In genomic region chr16:59686405-59686804, GRCh38 we compare ENCODE assay signal across 22 cellular contexts.
DNase-seq lines count a peak whose midpoint lies in the region; ATAC-seq, FAIRE-seq and TF ChIP-seq lines count a peak whose summit lies in the region.
"Had no signal": no experiment of that assay in that cellular context is flagged by ENCODE, and none has a peak within 500 bp of the region (broad histone marks: within the 10 kb centered on the region; RNA-seq: fewer than 3 reads in every experiment).

No MANE protein-coding gene starts in this region.

- H3K27me3 ChIP-seq in H1 (replicated peaks in 1 of 4; ENCODE audit: control insufficient read depth in 3 of 4, extremely low read depth in 1 of 4, insufficient read depth in 3 of 4, low read length in 3 of 4) (no peaks in the 10 kb centered on the region), iPS-20b (ENCODE audit: insufficient read depth, low read length) (no peaks in the 10 kb centered on the region)
- H3K27me3 ChIP-seq: BLaER1 had no signal

- no peak overlapping the region for H2BK5ac ChIP-seq in H1 (ENCODE audit: low read depth, low read length)

- CTCF ChIA-PET in H1 (lab: Charles Lee; ENCODE audit: partially characterized antibody): no interaction called here

- no peak overlapping the region for H4K5ac ChIP-seq in H1 (ENCODE audit: insufficient read length, low read depth, low read length)

- H3K9ac ChIP-seq in H1 (replicated peaks in 1 of 4; ENCODE audit: extremely low read depth in 1 of 4, low read depth in 3 of 4, low read length in 3 of 4): no peak overlapping the region
- H3K9ac ChIP-seq in iPS-20b (ENCODE audit: low read depth, low read length): no peak overlapping the region
- H3K9ac ChIP-seq: BLaER1 had no signal

- no peak overlapping the region for H4K91ac ChIP-seq in H1 (replicated peaks; ENCODE audit: insufficient read length, low read length)

- H3K79me1 ChIP-seq in H1 (ENCODE audit: low read depth, low read length): no peaks in the 10 kb centered on the region

- no peak for TF ChIP-seq RAD21 in H1 (IDR thresholded peaks at IDR 0.05 in 1 of 2, conservative IDR thresholded peaks at IDR 0.05 in 1 of 2; ENCODE audit: low read depth in 2 of 2, low read length in 2 of 2)

- no peak overlapping the region for H3K27ac ChIP-seq in H1 (ENCODE audit: low read depth, low read length)
- H3K27ac ChIP-seq in iPS-20b (ENCODE audit: low read length): no peak overlapping the region
- H3K27ac ChIP-seq: BLaER1, C4-2B had no signal

- POLR2A ChIA-PET in H1 (lab: Charles Lee; ENCODE audit: partially characterized antibody): no interaction called here

- no peaks in the 10 kb centered on the region for H3K79me2 ChIP-seq in H1 (ENCODE audit: control insufficient read depth in 1 of 2, insufficient read depth in 2 of 2, low read length in 2 of 2)

- no peak for FAIRE-seq in H1 (lab: Jason Lieb, UNC)
- FAIRE-seq: D721Med, GM12891, GM18507, H54 had no signal

- H2AK5ac ChIP-seq in H1 (ENCODE audit: low read depth, low read length): no peak overlapping the region

- no peak overlapping the region for H2AFZ ChIP-seq in H1 (ENCODE audit: low read length)
- H2AFZ ChIP-seq: GM23338 had no signal

- H3K9me3 ChIP-seq in H1 (ENCODE audit: insufficient read depth in 2 of 2, low read depth in 1 of 2, low read length in 1 of 2) (peaks cover 14 to 23% of the 10 kb centered on the region in 2 experiments), iPS-20b (ENCODE audit: insufficient read depth, low read depth, low read length) (peaks cover 37% of the 10 kb centered on the region)
- H3K9me3 ChIP-seq: HAP-1 had no signal

- H3K18ac ChIP-seq in H1 (ENCODE audit: extremely low read depth, low read length): no peak overlapping the region

- no peaks in the 10 kb centered on the region for H4K20me1 ChIP-seq in H1 (replicated peaks in 1 of 2; ENCODE audit: control insufficient read depth in 1 of 2, insufficient read depth in 2 of 2, low read length in 2 of 2)
- H4K20me1 ChIP-seq: BLaER1 had no signal

- H2BK120ac ChIP-seq in H1 (replicated peaks; ENCODE audit: low read depth, low read length): no peak overlapping the region

- TF ChIP-seq POLR2A in H1 (IDR thresholded peaks at IDR 0.05; ENCODE audit: control extremely low read depth in 1 of 2, low read depth in 2 of 2, low read length in 2 of 2): no peak

- no peak overlapping the region for H2BK15ac ChIP-seq in H1 (ENCODE audit: low read length)

- intact Hi-C loops in Right ventricle myocardium inferior (cut with DNase I): no loop called here

- H3K36me3 ChIP-seq in H1 (ENCODE audit: control insufficient read depth in 2 of 4, insufficient read depth in 4 of 4, low read length in 3 of 4) (peaks cover 0 to 8% (median 1%) of the 10 kb centered on the region in 4 experiments; a peak in 2 of 8 replicates), iPS-20b (ENCODE audit: insufficient read depth, low read depth, low read length) (no peaks in the 10 kb centered on the region)
- H3K36me3 ChIP-seq: BLaER1, HAP-1 had no signal

- no peak overlapping the region for H3K4me3 ChIP-seq in H1 (ENCODE audit: extremely low read depth in 1 of 4, insufficient read depth in 2 of 4, low read depth in 3 of 4, low read length in 4 of 4)
- peak overlapping the region; percentile 18; the same call in 1 of the 2 replicates for H3K4me3 ChIP-seq in iPS-20b (ENCODE audit: low read length)
- H3K4me3 ChIP-seq: BLaER1, GM23338, HAP-1 had no signal

- H3K4me2 ChIP-seq in H1 (ENCODE audit: insufficient read depth in 1 of 2, low read depth in 2 of 2, low read length in 2 of 2): no peak overlapping the region
- H3K4me2 ChIP-seq: BLaER1, GM23338 had no signal

- peaks cover 3 to 8% (median 6%) of the 10 kb centered on the region in 4 experiments; a peak in 4 of 7 replicates for H3K4me1 ChIP-seq in H1 (replicated peaks in 1 of 4; ENCODE audit: control insufficient read depth in 3 of 4, insufficient read depth in 4 of 4, low read length in 3 of 4)
- peaks cover 5% of the 10 kb centered on the region; the same call in 1 of the 2 replicates for H3K4me1 ChIP-seq in iPS-20b (ENCODE audit: insufficient read depth, low read length)
- H3K4me1 ChIP-seq: BLaER1, HAP-1 had no signal

- TF ChIP-seq CTCF in H1 (IDR thresholded peaks at IDR 0.05; ENCODE audit: control extremely low read depth in 1 of 3, insufficient read depth in 1 of 3, low read depth in 1 of 3, low read length in 3 of 3): no peak

- peak; percentile 1 for DNase-seq in ELF-1 (ENCODE audit: low read depth, low spot score)
- DNase-seq in H1 (ENCODE audit: low read depth in 1 of 2, low spot score in 2 of 2): no peak
- DNase-seq in inferior parietal cortex (ENCODE audit: extremely low spot score): no peak
- DNase-seq in Right ventricle myocardium inferior (ENCODE audit: missing footprints): no peak
- DNase-seq in COR-L47 (lab: John Stamatoyannopoulos, UW): no peak
- DNase-seq: 8988T; CD4-positive, CD25-positive, alpha-beta regulatory T cell; CD8-positive, alpha-beta T cell; DMS 273 treated with DMSO at 0.1 percent for 48 hours; DMS79; EL; GF-D8 had no signal

- H2BK20ac ChIP-seq in H1 (ENCODE audit: low read length): no peak overlapping the region

- H3K56ac ChIP-seq in H1 (replicated peaks; ENCODE audit: insufficient read length, low read depth, low read length): no peak overlapping the region

- TF ChIP-seq EP300 in H1 (IDR thresholded peaks at IDR 0.05; ENCODE audit: borderline replicate concordance in 1 of 2, low read depth in 2 of 2, low read length in 2 of 2): no peak

- no peak overlapping the region for H3K4ac ChIP-seq in H1 (replicated peaks; ENCODE audit: insufficient read length, low read depth, low read length)

- 97% methylated on average over 2 of the region's 2 CpGs; no CpG with 5 or more reads in 1 of the 2 experiments for WGBS in H1 (ENCODE audit: extremely low coverage in 1 of 2, insufficient coverage in 1 of 2, insufficient read length in 1 of 2, insufficient replicate concordance in 2 of 2, low coverage in 1 of 2, low lambda C conversion rate in 2 of 2, missing lambda C conversion rate in 1 of 2), 2 experiments

- ATAC-seq in HG02678 (IDR thresholded peaks at IDR 0.05; ENCODE audit: unreplicated experiment) (no peak), Right ventricle myocardium inferior (no peak)
- ATAC-seq: CD8-positive, alpha-beta T cell; GM23338 had no signal

- no peak overlapping the region for H3K14ac ChIP-seq in H1 (ENCODE audit: insufficient read length)

- H2BK12ac ChIP-seq in H1 (ENCODE audit: low read depth, low read length): no peak overlapping the region

- H4K8ac ChIP-seq in H1 (ENCODE audit: extremely low read depth, insufficient read depth, low read length): no peak overlapping the region

- no peak overlapping the region for H3K23ac ChIP-seq in H1 (ENCODE audit: insufficient read length)

- no peaks in the 10 kb centered on the region for H3K23me2 ChIP-seq in H1 (ENCODE audit: low read depth, low read length)

TF ChIP-seq in H1, 55 proteins besides CTCF, POLR2A, EP300 and RAD21:
- TF ChIP-seq TAF1 (IDR thresholded peaks at IDR 0.05; ENCODE audit: low read depth, low read length) (no peak), CBX5 (IDR thresholded peaks at IDR 0.05; ENCODE audit: low read depth, low read length) (0 out of 2 replicates have a peak, but pooled peaks have one; percentile 35)
TF ChIP-seq in H1: peak in this region for 1.
